Comparison of ENCODE assay signal across 1 cellular context in the genomic region with DNA sequence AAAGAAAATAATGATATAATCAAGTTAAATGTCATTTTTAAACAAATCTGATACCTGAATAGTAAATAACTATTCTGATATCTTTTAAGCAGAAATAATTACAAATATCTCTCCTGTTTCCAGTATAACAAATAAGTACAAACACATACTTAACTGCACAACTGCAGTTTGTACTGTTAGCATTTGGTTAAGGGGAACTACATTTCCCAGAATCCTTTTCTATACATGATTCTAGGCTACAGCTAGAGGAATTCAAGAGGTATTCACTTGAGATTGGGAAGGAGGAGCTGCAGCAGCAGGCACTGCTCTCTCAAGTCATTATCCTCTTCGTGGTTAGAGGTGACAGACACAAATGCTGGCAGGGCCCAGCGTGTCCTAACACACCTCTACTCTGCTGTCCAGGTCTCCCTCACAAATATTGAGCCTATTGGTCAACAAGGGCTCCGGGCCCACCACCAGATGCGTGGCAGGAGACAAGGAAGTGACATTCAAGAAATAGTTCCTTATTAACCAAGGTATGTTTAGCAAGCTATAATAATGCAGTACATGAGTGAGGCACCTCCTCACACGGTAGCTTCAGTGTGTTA.
TF ChIP-seq lines count a peak whose summit lies in the region.

No MANE protein-coding gene starts in this region.

TF ChIP-seq in K562, 482 proteins besides CTCF, POLR2A, EP300 and RAD21 (continued from another document and continues in another):
- TF ChIP-seq, protein P1, sequence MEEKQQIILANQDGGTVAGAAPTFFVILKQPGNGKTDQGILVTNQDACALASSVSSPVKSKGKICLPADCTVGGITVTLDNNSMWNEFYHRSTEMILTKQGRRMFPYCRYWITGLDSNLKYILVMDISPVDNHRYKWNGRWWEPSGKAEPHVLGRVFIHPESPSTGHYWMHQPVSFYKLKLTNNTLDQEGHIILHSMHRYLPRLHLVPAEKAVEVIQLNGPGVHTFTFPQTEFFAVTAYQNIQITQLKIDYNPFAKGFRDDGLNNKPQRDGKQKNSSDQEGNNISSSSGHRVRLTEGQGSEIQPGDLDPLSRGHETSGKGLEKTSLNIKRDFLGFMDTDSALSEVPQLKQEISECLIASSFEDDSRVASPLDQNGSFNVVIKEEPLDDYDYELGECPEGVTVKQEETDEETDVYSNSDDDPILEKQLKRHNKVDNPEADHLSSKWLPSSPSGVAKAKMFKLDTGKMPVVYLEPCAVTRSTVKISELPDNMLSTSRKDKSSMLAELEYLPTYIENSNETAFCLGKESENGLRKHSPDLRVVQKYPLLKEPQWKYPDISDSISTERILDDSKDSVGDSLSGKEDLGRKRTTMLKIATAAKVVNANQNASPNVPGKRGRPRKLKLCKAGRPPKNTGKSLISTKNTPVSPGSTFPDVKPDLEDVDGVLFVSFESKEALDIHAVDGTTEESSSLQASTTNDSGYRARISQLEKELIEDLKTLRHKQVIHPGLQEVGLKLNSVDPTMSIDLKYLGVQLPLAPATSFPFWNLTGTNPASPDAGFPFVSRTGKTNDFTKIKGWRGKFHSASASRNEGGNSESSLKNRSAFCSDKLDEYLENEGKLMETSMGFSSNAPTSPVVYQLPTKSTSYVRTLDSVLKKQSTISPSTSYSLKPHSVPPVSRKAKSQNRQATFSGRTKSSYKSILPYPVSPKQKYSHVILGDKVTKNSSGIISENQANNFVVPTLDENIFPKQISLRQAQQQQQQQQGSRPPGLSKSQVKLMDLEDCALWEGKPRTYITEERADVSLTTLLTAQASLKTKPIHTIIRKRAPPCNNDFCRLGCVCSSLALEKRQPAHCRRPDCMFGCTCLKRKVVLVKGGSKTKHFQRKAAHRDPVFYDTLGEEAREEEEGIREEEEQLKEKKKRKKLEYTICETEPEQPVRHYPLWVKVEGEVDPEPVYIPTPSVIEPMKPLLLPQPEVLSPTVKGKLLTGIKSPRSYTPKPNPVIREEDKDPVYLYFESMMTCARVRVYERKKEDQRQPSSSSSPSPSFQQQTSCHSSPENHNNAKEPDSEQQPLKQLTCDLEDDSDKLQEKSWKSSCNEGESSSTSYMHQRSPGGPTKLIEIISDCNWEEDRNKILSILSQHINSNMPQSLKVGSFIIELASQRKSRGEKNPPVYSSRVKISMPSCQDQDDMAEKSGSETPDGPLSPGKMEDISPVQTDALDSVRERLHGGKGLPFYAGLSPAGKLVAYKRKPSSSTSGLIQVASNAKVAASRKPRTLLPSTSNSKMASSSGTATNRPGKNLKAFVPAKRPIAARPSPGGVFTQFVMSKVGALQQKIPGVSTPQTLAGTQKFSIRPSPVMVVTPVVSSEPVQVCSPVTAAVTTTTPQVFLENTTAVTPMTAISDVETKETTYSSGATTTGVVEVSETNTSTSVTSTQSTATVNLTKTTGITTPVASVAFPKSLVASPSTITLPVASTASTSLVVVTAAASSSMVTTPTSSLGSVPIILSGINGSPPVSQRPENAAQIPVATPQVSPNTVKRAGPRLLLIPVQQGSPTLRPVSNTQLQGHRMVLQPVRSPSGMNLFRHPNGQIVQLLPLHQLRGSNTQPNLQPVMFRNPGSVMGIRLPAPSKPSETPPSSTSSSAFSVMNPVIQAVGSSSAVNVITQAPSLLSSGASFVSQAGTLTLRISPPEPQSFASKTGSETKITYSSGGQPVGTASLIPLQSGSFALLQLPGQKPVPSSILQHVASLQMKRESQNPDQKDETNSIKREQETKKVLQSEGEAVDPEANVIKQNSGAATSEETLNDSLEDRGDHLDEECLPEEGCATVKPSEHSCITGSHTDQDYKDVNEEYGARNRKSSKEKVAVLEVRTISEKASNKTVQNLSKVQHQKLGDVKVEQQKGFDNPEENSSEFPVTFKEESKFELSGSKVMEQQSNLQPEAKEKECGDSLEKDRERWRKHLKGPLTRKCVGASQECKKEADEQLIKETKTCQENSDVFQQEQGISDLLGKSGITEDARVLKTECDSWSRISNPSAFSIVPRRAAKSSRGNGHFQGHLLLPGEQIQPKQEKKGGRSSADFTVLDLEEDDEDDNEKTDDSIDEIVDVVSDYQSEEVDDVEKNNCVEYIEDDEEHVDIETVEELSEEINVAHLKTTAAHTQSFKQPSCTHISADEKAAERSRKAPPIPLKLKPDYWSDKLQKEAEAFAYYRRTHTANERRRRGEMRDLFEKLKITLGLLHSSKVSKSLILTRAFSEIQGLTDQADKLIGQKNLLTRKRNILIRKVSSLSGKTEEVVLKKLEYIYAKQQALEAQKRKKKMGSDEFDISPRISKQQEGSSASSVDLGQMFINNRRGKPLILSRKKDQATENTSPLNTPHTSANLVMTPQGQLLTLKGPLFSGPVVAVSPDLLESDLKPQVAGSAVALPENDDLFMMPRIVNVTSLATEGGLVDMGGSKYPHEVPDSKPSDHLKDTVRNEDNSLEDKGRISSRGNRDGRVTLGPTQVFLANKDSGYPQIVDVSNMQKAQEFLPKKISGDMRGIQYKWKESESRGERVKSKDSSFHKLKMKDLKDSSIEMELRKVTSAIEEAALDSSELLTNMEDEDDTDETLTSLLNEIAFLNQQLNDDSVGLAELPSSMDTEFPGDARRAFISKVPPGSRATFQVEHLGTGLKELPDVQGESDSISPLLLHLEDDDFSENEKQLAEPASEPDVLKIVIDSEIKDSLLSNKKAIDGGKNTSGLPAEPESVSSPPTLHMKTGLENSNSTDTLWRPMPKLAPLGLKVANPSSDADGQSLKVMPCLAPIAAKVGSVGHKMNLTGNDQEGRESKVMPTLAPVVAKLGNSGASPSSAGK (IDR thresholded peaks at IDR 0.05), result 0 out of 2 replicates have a peak, but pooled peaks have one; percentile 28
- TF ChIP-seq, protein P2, sequence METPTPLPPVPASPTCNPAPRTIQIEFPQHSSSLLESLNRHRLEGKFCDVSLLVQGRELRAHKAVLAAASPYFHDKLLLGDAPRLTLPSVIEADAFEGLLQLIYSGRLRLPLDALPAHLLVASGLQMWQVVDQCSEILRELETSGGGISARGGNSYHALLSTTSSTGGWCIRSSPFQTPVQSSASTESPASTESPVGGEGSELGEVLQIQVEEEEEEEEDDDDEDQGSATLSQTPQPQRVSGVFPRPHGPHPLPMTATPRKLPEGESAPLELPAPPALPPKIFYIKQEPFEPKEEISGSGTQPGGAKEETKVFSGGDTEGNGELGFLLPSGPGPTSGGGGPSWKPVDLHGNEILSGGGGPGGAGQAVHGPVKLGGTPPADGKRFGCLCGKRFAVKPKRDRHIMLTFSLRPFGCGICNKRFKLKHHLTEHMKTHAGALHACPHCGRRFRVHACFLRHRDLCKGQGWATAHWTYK (CRISPR knock-in tag; IDR thresholded peaks at IDR 0.05), result 0 out of 2 replicates have a peak, but pooled peaks have one; percentile 45
- TF ChIP-seq NCOA2 (IDR thresholded peaks at IDR 0.05; ENCODE audit: partially characterized antibody in 2 of 2) (peak in 1 of 2 experiments; percentile 27), TBP (optimal IDR thresholded peaks at IDR 0.05; ENCODE audit: low read depth, low read length) (peak; percentile 18), PURB (CRISPR knock-in tag; IDR thresholded peaks at IDR 0.05; ENCODE audit: low read depth) (no peak), GABPB1 (CRISPR knock-in tag; IDR thresholded peaks at IDR 0.05) (peak; percentile 37; the same call in 1 of the 2 replicates), ZNF24 (IDR thresholded peaks at IDR 0.05) (0 out of 2 replicates have a peak, but pooled peaks have one; percentile 30), NONO (IDR thresholded peaks at IDR 0.05; ENCODE audit: low read depth in 2 of 2, low read length in 1 of 2) (no peak), ESRRB (CRISPR knock-in tag; IDR thresholded peaks at IDR 0.05; ENCODE audit: borderline replicate concordance) (no peak), ARNT (IDR thresholded peaks at IDR 0.05) (peak in 1 of 2 experiments; percentile 84; a peak in 1 of 4 replicates), HCFC1 (IDR thresholded peaks at IDR 0.05; ENCODE audit: low read depth, low read length) (peak; percentile 86), ZC3H4 (CRISPR knock-in tag; IDR thresholded peaks at IDR 0.05; ENCODE audit: borderline replicate concordance) (no peak), SAFB2 (IDR thresholded peaks at IDR 0.05; ENCODE audit: borderline replicate concordance, low read depth, low read length, severe bottlenecking) (no peak), KDM2B (CRISPR knock-in tag; IDR thresholded peaks at IDR 0.05) (no peak)
- TF ChIP-seq, protein P3, sequence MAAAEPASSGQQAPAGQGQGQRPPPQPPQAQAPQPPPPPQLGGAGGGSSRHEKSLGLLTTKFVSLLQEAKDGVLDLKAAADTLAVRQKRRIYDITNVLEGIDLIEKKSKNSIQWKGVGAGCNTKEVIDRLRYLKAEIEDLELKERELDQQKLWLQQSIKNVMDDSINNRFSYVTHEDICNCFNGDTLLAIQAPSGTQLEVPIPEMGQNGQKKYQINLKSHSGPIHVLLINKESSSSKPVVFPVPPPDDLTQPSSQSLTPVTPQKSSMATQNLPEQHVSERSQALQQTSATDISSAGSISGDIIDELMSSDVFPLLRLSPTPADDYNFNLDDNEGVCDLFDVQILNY (CRISPR knock-in tag; IDR thresholded peaks at IDR 0.05), result 0 out of 2 replicates have a peak, but pooled peaks have one; percentile 46
- TF ChIP-seq, protein P4, sequence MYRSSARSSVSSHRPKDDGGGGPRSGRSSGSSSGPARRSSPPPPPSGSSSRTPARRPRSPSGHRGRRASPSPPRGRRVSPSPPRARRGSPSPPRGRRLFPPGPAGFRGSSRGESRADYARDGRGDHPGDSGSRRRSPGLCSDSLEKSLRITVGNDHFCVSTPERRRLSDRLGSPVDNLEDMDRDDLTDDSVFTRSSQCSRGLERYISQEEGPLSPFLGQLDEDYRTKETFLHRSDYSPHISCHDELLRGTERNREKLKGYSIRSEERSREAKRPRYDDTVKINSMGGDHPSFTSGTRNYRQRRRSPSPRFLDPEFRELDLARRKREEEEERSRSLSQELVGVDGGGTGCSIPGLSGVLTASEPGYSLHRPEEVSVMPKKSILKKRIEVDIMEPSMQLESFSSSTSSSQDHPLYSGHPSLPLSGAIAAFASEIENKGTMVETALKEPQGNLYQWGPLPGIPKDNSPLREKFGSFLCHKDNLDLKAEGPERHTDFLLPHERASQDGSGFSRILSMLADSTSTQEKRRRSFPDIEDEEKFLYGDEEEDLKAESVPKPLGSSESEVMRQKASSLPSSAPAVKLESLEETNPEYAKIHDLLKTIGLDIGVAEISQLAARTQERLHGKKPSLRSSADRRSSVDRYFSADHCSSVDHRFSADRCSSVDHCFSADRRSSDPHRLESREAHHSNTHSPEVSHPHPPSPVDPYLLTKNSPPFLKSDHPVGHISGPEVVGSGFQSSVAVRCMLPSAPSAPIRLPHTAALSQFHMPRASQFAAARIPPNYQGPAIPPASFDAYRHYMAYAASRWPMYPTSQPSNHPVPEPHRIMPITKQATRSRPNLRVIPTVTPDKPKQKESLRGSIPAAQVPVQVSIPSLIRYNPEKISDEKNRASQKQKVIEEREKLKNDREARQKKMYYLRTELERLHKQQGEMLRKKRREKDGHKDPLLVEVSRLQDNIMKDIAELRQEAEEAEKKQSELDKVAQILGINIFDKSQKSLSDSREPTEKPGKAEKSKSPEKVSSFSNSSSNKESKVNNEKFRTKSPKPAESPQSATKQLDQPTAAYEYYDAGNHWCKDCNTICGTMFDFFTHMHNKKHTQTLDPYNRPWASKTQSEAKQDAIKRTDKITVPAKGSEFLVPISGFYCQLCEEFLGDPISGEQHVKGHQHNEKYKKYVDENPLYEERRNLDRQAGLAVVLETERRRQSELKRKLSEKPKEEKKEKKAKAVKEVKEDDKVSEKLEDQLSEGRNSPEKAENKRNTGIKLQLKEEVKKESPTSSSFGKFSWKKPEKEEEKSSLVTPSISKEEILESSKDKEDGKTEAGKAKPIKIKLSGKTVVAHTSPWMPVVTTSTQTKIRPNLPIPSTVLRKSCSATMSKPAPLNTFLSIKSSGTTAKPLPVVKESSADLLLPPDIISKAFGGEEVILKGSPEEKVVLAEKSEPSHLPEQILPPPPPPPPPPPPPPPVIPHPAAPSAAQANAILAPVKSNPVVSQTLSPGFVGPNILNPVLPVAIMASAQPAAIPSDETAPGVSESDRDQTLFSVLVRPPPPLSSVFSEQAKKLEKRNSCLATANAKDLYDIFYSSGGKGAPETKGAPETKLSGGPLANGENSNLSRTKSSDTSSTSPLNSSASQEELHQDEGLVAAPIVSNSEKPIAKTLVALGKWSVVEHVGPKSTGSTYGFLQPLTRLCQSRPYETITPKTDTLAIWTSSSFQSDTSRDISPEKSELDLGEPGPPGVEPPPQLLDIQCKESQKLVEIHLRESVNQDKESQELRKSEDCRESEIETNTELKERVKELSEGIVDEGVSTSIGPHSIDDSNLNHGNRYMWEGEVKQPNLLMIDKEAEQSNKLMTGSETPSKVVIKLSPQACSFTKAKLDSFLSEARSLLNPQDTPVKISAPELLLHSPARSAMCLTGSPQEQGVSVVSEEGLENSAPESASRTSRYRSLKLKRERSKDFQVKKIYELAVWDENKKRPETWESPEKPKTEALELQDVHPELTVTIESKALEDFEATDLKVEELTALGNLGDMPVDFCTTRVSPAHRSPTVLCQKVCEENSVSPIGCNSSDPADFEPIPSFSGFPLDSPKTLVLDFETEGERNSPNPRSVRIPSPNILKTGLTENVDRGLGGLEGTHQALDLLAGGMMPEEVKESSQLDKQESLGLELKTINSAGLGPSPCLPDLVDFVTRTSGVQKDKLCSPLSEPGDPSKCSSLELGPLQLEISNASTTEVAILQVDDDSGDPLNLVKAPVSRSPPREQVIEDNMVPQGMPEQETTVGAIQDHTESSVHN (IDR thresholded peaks at IDR 0.05; ENCODE audit: borderline replicate concordance in 1 of 2, low read depth in 1 of 2), result peak in 1 of 2 experiments; percentile 40; a peak in 1 of 4 replicates
- TF ChIP-seq, protein P5, sequence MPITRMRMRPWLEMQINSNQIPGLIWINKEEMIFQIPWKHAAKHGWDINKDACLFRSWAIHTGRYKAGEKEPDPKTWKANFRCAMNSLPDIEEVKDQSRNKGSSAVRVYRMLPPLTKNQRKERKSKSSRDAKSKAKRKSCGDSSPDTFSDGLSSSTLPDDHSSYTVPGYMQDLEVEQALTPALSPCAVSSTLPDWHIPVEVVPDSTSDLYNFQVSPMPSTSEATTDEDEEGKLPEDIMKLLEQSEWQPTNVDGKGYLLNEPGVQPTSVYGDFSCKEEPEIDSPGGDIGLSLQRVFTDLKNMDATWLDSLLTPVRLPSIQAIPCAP (CRISPR knock-in tag; IDR thresholded peaks at IDR 0.05; ENCODE audit: borderline replicate concordance), result no peak
- TF ChIP-seq, protein P6, sequence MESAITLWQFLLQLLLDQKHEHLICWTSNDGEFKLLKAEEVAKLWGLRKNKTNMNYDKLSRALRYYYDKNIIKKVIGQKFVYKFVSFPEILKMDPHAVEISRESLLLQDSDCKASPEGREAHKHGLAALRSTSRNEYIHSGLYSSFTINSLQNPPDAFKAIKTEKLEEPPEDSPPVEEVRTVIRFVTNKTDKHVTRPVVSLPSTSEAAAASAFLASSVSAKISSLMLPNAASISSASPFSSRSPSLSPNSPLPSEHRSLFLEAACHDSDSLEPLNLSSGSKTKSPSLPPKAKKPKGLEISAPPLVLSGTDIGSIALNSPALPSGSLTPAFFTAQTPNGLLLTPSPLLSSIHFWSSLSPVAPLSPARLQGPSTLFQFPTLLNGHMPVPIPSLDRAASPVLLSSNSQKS (CRISPR knock-in tag; IDR thresholded peaks at IDR 0.05), result no peak; the same call in 1 of the 2 replicates
- TF ChIP-seq, protein P7, sequence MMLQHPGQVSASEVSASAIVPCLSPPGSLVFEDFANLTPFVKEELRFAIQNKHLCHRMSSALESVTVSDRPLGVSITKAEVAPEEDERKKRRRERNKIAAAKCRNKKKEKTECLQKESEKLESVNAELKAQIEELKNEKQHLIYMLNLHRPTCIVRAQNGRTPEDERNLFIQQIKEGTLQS (IDR thresholded peaks at IDR 0.05), result no peak
- TF ChIP-seq, protein P7 (CRISPR knock-in tag; conservative IDR thresholded peaks at IDR 0.05), result no peak
